8 cellular contexts compared by ENCODE assay signal in genomic region chr17:81666342-81667191, GRCh38. TPM values are rescaled to one million over a fixed set of nuclear protein-coding genes. Genes with fewer than 3 reads are reported as not detected.
DNase-seq lines count a peak whose midpoint lies in the region; ATAC-seq and TF ChIP-seq lines count a peak whose summit lies in the region.

A gene with protein sequence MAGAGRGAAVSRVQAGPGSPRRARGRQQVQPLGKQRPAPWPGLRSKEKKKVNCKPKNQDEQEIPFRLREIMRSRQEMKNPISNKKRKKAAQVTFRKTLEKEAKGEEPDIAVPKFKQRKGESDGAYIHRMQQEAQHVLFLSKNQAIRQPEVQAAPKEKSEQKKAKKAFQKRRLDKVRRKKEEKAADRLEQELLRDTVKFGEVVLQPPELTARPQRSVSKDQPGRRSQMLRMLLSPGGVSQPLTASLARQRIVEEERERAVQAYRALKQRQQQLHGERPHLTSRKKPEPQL (plus strand): TSS chr17:81666737. CDS start chr17:81666767, 30 bp downstream.
Gene OXLD1, minus strand, starts transcription at chr17:81666605. Its CDS starts 28 bp downstream, at chr17:81666577.

- peak within 1 kb of the TSS; percentile 80 for H3K4me3 ChIP-seq in kidney epithelial cell (ENCODE audit: low read depth, low read length)

- peak; percentile 98 for TF ChIP-seq POLR2A in GM19193 (IDR thresholded peaks at IDR 0.05; ENCODE audit: extremely low read depth, insufficient read depth, insufficient read length)

- DNase-seq in Ammon's horn (ENCODE audit: low spot score) (peak; percentile 98), NCI-H510A (lab: John Stamatoyannopoulos, UW) (peak; percentile 96), cerebellum (ENCODE audit: low spot score) (peak; percentile 99), kidney epithelial cell (ENCODE audit: low read depth) (peak; percentile 86)
- peak; percentile 83 for DNase-seq in activated CD4-positive, alpha-beta T cell treated with anti-CD3 and anti-CD28 coated beads for 1 hour
- peak; percentile 97 for DNase-seq in stimulated activated CD4-positive, alpha-beta T cell treated with anti-CD3 and anti-CD28 coated beads, Interleukin-15, amount 100 ng/mL, for 24 hours

- ATAC-seq in HG03432 (IDR thresholded peaks at IDR 0.05; ENCODE audit: unreplicated experiment): peak; percentile 89

- peaks cover 3% of the 10 kb centered on the region for H3K36me3 ChIP-seq in kidney epithelial cell (ENCODE audit: control insufficient read depth, insufficient read depth, low read length)

- H3K27me3 ChIP-seq in kidney epithelial cell (ENCODE audit: control insufficient read depth, insufficient read depth, low read length): no peaks in the 10 kb centered on the region

- TF ChIP-seq CTCF in kidney epithelial cell (IDR thresholded peaks at IDR 0.05; ENCODE audit: insufficient read depth, low read length, poor library complexity, severe bottlenecking): no peak

RNA-seq across cellular contexts. Expression of the first gene that starts in this region (rescaled TPM):
- total RNA-seq in cerebellum (3.3 TPM), kidney epithelial cell (22.0 and 25.6 TPM in 2 replicates)

RNA-seq across cellular contexts. Expression of gene OXLD1, which starts in this region (rescaled TPM):
- total RNA-seq in cerebellum (5.5 TPM), kidney epithelial cell (31.3 and 41.7 TPM in 2 replicates)

Comparison
In these comparisons a context has a peak if more than half of its experiments do, and no peak if none do; other contexts are left out.
1. Peak in every context shown above with its lines: DNase-seq, ATAC-seq and H3K4me3 ChIP-seq.